ENCODE assay signal across 20 cellular contexts in the genomic region with DNA sequence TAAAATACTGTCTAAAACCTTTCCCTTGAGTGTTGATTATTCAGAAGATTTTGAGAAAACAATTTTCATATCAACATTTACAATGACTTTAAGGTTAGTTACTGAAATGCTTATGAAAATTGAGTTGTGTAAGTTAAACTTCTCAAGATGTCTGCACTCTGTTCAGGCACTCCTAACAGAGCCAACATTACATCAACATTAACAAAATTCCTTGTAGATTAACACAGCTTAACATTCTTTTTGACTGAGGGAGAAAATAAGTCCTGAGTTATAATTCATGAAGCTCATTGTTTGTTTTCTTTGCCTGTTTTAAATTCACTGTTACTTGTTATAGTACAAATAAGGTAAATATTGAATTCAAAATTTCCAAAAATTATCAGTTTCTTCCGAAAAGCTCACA. TPM values are rescaled to one million over a fixed set of nuclear protein-coding genes. Genes with fewer than 3 reads are reported as not detected.
A peak's percentile ranks its signal among the peaks of the same experiment; 100 is the strongest.
DNase-seq lines count a peak whose midpoint lies in the region; ATAC-seq and TF ChIP-seq lines count a peak whose summit lies in the region.
"Had no signal": no experiment of that assay in that cellular context is flagged by ENCODE, and none has a peak within 500 bp of the region (broad histone marks: within the 10 kb centered on the region; RNA-seq: fewer than 3 reads in every experiment).

No MANE protein-coding gene starts in this region.

- H3K36me3 Mint-ChIP-seq in nephron progenitor cell (ENCODE audit: low read depth), result peaks cover 59% of the 10 kb centered on the region

- no CpG with 5 or more reads among the region's 1 CpG for WGBS in IMR-90 (ENCODE audit: extremely low coverage in 2 of 2, insufficient read length in 1 of 2), 2 experiments
- WGBS in mesodermal cell (ENCODE audit: insufficient coverage in 2 of 2), 2 experiments, result no CpG with 5 or more reads among the region's 1 CpG

- H3K9me3 Mint-ChIP-seq in nephron progenitor cell, result peaks cover 34% of the 10 kb centered on the region
- H3K9me3 Mint-ChIP-seq: activated naive CD8-positive, alpha-beta T cell treated with anti-CD3 and anti-CD28 coated beads, Interleukin-2, amount 50 U/mL, for 24 hours; dendritic cell treated with granulocyte-macrophage colony-stimulating factor and Interleukin-4, amounts not matched to agents 40 ng/mL and 50 ng/mL, for 4 days had no signal

- TF ChIP-seq CTCF in AG04450 (IDR thresholded peaks at IDR 0.05; ENCODE audit: low read depth, low read length) (no peak), IMR-90 (conservative IDR thresholded peaks at IDR 0.05; ENCODE audit: low read depth, low read length) (no peak), nephron progenitor cell (IDR thresholded peaks at IDR 0.05) (no peak)

- H2BK5ac ChIP-seq in IMR-90 (ENCODE audit: low read depth, low read length, poor library complexity, severe bottlenecking), result peak overlapping the region; percentile 95

- dilution Hi-C loops in IMR-90 (cut with HindIII; ENCODE audit: low sequenced_read_pairs, unreplicated experiment), result no loop called here

- H3K4me1 Mint-ChIP-seq in nephron progenitor cell, result no peaks in the 10 kb centered on the region

- ATAC-seq in IMR-90 (ENCODE audit: low read depth), result peak; percentile 89
- ATAC-seq: activated naive CD8-positive, alpha-beta T cell treated with anti-CD3 and anti-CD28 coated beads, Interleukin-2, amount 50 U/mL, for 24 hours had no signal

- in situ Hi-C loops in IMR-90 (cut with MboI; ENCODE audit: low sequenced_read_pairs), result no loop called here

- no TSS peak for BruUV-seq in IMR-90 (replicated peaks; lab: Mats Ljungman, UMichigan)

- peaks cover 0 to 9% of the 10 kb centered on the region in 2 experiments; a peak in 1 of 4 replicates for H3K79me1 ChIP-seq in IMR-90 (ENCODE audit: low read depth in 1 of 2, low read length in 2 of 2)

- CTCF ChIA-PET in AG04450 (lab: Charles Lee) (interaction anchor here (0.7 to 0.8 kb wide), 2 partner anchors 36 to 68 kb away, joined by 3 read pairs; no protein-coding TSS in a partner anchor), IMR-90 (lab: Yijun Ruan, JAX) (interaction anchor here (0.6 kb wide), 1 partner anchor 752 kb away, joined by 3 read pairs; no protein-coding TSS in a partner anchor)

- H2AK9ac ChIP-seq in IMR-90 (replicated peaks; ENCODE audit: low read depth, low read length, poor library complexity), result no peak overlapping the region

- H3K27ac Mint-ChIP-seq in nephron progenitor cell, result no peak overlapping the region
- H3K27ac Mint-ChIP-seq: activated naive CD8-positive, alpha-beta T cell treated with anti-CD3 and anti-CD28 coated beads, Interleukin-2, amount 50 U/mL, for 24 hours; activated T-cell treated with anti-CD3 and anti-CD28 coated beads, Interleukin-2, amount 50 U/mL, for 24 hours; dendritic cell treated with granulocyte-macrophage colony-stimulating factor and Interleukin-4, amounts not matched to agents 40 ng/mL and 50 ng/mL, for 4 days had no signal

- H4K8ac ChIP-seq in IMR-90 (ENCODE audit: low read depth in 2 of 2, low read length in 2 of 2), result peak overlapping the region; percentile 57 to 95; a peak in 3 of 4 replicates

- TF ChIP-seq POLR2A in IMR-90 (IDR thresholded peaks at IDR 0.05; ENCODE audit: low read depth, low read length), result no peak

- no peak overlapping the region for H3K4me3 ChIP-seq in AG04450 (ENCODE audit: low read depth, low read length)
- no peak overlapping the region for H3K4me3 ChIP-seq in IMR-90 (ENCODE audit: insufficient read depth, low read depth, low read length)
- H3K4me3 ChIP-seq in mesodermal cell (ENCODE audit: extremely low read depth, insufficient read depth, low read length, poor library complexity, severe bottlenecking), result no peak overlapping the region
- H3K4me3 ChIP-seq: SK-N-MC, thyroid gland had no signal

- no peaks in the 10 kb centered on the region for H4K20me1 ChIP-seq in IMR-90 (ENCODE audit: insufficient read depth, low read length)

- H3K36me3 ChIP-seq in IMR-90 (ENCODE audit: control insufficient read depth, insufficient read depth, low read length) (peaks cover 4% of the 10 kb centered on the region; the same call in 1 of the 2 replicates), mesodermal cell (ENCODE audit: control insufficient read depth, insufficient read depth, low read length) (peaks cover 4% of the 10 kb centered on the region)

- H3K9me3 ChIP-seq in AG04450 (ENCODE audit: control insufficient read depth, insufficient read depth, low read length) (no peaks in the 10 kb centered on the region), IMR-90 (ENCODE audit: control insufficient read depth, insufficient read depth, low read length) (no peaks in the 10 kb centered on the region), mesodermal cell (ENCODE audit: control insufficient read depth, low read length) (no peaks in the 10 kb centered on the region)
- H3K9me3 ChIP-seq: thyroid gland had no signal

- no peak overlapping the region for H3K9ac ChIP-seq in IMR-90 (ENCODE audit: low read depth, low read length)

- H3K27ac ChIP-seq in AG04450 (ENCODE audit: low read depth, low read length), result no peak overlapping the region
- peak overlapping the region; percentile 51 for H3K27ac ChIP-seq in IMR-90 (ENCODE audit: insufficient read depth, low read length)
- peak overlapping the region; percentile 48 for H3K27ac ChIP-seq in epithelial cell of prostate
- H3K27ac ChIP-seq in mesodermal cell (ENCODE audit: low read depth, low read length, severe bottlenecking), result peak overlapping the region; percentile 51
- H3K27ac ChIP-seq: SK-N-MC, thyroid gland had no signal

- H3K27me3 ChIP-seq in AG04450 (ENCODE audit: control insufficient read depth, insufficient read depth, low read length) (no peaks in the 10 kb centered on the region), IMR-90 (ENCODE audit: control insufficient read depth, insufficient read depth, low read length) (no peaks in the 10 kb centered on the region)
- H3K27me3 ChIP-seq: thyroid gland had no signal

- H4K5ac ChIP-seq in IMR-90 (ENCODE audit: low read depth, low read length), result no peak overlapping the region

- H3K56ac ChIP-seq in IMR-90 (ENCODE audit: extremely low read depth, insufficient read depth, low read length), result peak overlapping the region; percentile 81; the same call in 1 of the 2 replicates

- peaks cover 3% of the 10 kb centered on the region for H3K27me3 Mint-ChIP-seq in nephron progenitor cell (ENCODE audit: low read depth, poor library complexity)
- H3K27me3 Mint-ChIP-seq: activated naive CD8-positive, alpha-beta T cell treated with anti-CD3 and anti-CD28 coated beads, Interleukin-2, amount 50 U/mL, for 24 hours; activated T-cell treated with anti-CD3 and anti-CD28 coated beads, Interleukin-2, amount 50 U/mL, for 24 hours; dendritic cell treated with granulocyte-macrophage colony-stimulating factor and Interleukin-4, amounts not matched to agents 40 ng/mL and 50 ng/mL, for 4 days had no signal

- peak; percentile 32 for DNase-seq in AG04450 (ENCODE audit: low read depth, low spot score)
- peak; percentile 79 for DNase-seq in IMR-90
- DNase-seq in epithelial cell of prostate (ENCODE audit: low read depth, low spot score), result no peak
- DNase-seq in NCI-H2107 treated with DMSO at 0.1 percent for 48 hours (lab: John Stamatoyannopoulos, UW; ENCODE audit: unreplicated experiment), result no peak
- DNase-seq in nephron progenitor cell, result no peak
- no peak for DNase-seq in activated effector memory CD4-positive, alpha-beta T cell treated with Interleukin-2 at 50 U/mL for 16 hours
- no peak for DNase-seq in NCI-H345 (lab: John Stamatoyannopoulos, UW)
- DNase-seq: activated naive CD8-positive, alpha-beta T cell treated with anti-CD3 and anti-CD28 coated beads, Interleukin-2, amount 50 U/mL, for 24 hours; activated T-cell treated with anti-CD3 and anti-CD28 coated beads, Interleukin-2, amount 50 U/mL, for 24 hours; MV-4-11; NCI-H2081 treated with DMSO at 0.1 percent for 48 hours; NCI-H526 treated with DMSO at 0.1 percent for 48 hours; stimulated activated CD4-positive, alpha-beta T cell treated with anti-CD3 and anti-CD28 coated beads, Interleukin-4, amount 100 ng/mL, for 1 hour; stimulated activated CD8-positive, alpha-beta memory T cell treated with anti-CD3 and anti-CD28 coated beads, Interleukin-4, amount 100 ng/mL, for 48 hours; thyroid gland had no signal

- peak overlapping the region; percentile 47; the same call in 1 of the 2 replicates for H3K4me2 ChIP-seq in IMR-90 (ENCODE audit: low read depth, low read length)

- H3K4me3 Mint-ChIP-seq in nephron progenitor cell, result no peak overlapping the region
- H3K4me3 Mint-ChIP-seq: activated naive CD8-positive, alpha-beta T cell treated with anti-CD3 and anti-CD28 coated beads, Interleukin-2, amount 50 U/mL, for 24 hours; activated T-cell treated with anti-CD3 and anti-CD28 coated beads, Interleukin-2, amount 50 U/mL, for 24 hours; dendritic cell treated with granulocyte-macrophage colony-stimulating factor and Interleukin-4, amounts not matched to agents 40 ng/mL and 50 ng/mL, for 4 days had no signal

- H3K9me1 ChIP-seq in IMR-90 (ENCODE audit: insufficient read depth, low read length), result peaks cover 6% of the 10 kb centered on the region; the same call in 1 of the 2 replicates

- intact Hi-C loops in IMR-90 (cut with micrococcal nuclease), result no loop called here

- H3K18ac ChIP-seq in IMR-90 (ENCODE audit: low read depth, low read length), result peak overlapping the region; percentile 95; the same call in 1 of the 2 replicates

- H2BK120ac ChIP-seq in IMR-90 (ENCODE audit: low read depth, low read length), result peak overlapping the region; percentile 100

- no peak overlapping the region for H2AK5ac ChIP-seq in IMR-90 (ENCODE audit: low read depth, low read length)

- no peak for TF ChIP-seq RAD21 in IMR-90 (IDR thresholded peaks at IDR 0.05; ENCODE audit: low read length)

- H3K4ac ChIP-seq in IMR-90 (ENCODE audit: low read depth, low read length), result no peak overlapping the region; the same call in 1 of the 2 replicates

- peaks cover 15% of the 10 kb centered on the region for H3K4me1 ChIP-seq in IMR-90 (ENCODE audit: control insufficient read depth, insufficient read depth, low read length)
- peaks cover 10% of the 10 kb centered on the region for H3K4me1 ChIP-seq in mesodermal cell (ENCODE audit: control insufficient read depth, insufficient read depth, low read length, poor library complexity, severe bottlenecking)
- H3K4me1 ChIP-seq: thyroid gland had no signal

- peak overlapping the region; percentile 32; the same call in 1 of the 3 replicates for H2BK15ac ChIP-seq in IMR-90 (ENCODE audit: low read depth, low read length)

- no peak overlapping the region for H4K91ac ChIP-seq in IMR-90 (ENCODE audit: insufficient read depth, low read depth, low read length)

- no peak overlapping the region for H2BK20ac ChIP-seq in IMR-90 (ENCODE audit: low read depth, low read length)

- POLR2A ChIA-PET in AG04450 (lab: Yijun Ruan, JAX), result no interaction called here
- POLR2A ChIA-PET in IMR-90 (lab: Charles Lee; ENCODE audit: unreplicated experiment), result interaction anchor here (0.6 kb wide), 1 partner anchor 1696 kb away, joined by 3 read pairs; no protein-coding TSS in a partner anchor

- no peak overlapping the region for H3K14ac ChIP-seq in IMR-90 (replicated peaks; ENCODE audit: low read depth, low read length)

- H2AFZ ChIP-seq in IMR-90 (replicated peaks; ENCODE audit: low read length, poor library complexity), result no peak overlapping the region

- no peak overlapping the region; the same call in 1 of the 2 replicates for H3K23ac ChIP-seq in IMR-90 (ENCODE audit: low read depth, low read length)

RNA-seq across cellular contexts. Expression of a gene that starts 9.0 kb away (rescaled TPM):
- polyA plus RNA-seq in AG04450 (2011; rRNA removed) (0.10 and 0.20 TPM in 2 replicates), IMR-90 (2012; rRNA removed) (not detected in 2 replicates)
- not detected in 2 replicates for polyA minus RNA-seq in AG04450 (2011; rRNA and poly(A)+ RNA removed)
- total RNA-seq in IMR-90 (2012; rRNA removed), result 0.18 TPM in 1 of 2 replicates, not detected in the other
- polyA plus RNA-seq in IMR-90 (2012; cell fraction: cytosol; rRNA removed), result not detected in 2 replicates
- 0.15 TPM in 1 of 2 replicates, not detected in the other for polyA plus RNA-seq in IMR-90 (2012; cell fraction: nucleus; rRNA removed; ENCODE audit: low replicate concordance)
- not detected for polyA plus RNA-seq in mesodermal cell (2013, experiment 1 of 2)
- polyA plus RNA-seq in mesodermal cell (2013, experiment 2 of 2), result not detected
- total RNA-seq: A673, frontal cortex had no signal

RNA-seq across cellular contexts. Expression of a gene that starts 53.5 kb away (rescaled TPM):
- polyA plus RNA-seq in AG04450 (2011; rRNA removed) (21.9 and 23.3 TPM in 2 replicates), IMR-90 (2012; rRNA removed) (12.8 and 16.0 TPM in 2 replicates)
- polyA minus RNA-seq in AG04450 (2011; rRNA and poly(A)+ RNA removed), result 16.0 and 19.4 TPM in 2 replicates
- 18.8 and 27.8 TPM in 2 replicates for total RNA-seq in IMR-90 (2012; rRNA removed)
- polyA plus RNA-seq in IMR-90 (2012; cell fraction: cytosol; rRNA removed), result 2.4 and 3.2 TPM in 2 replicates
- polyA plus RNA-seq in IMR-90 (2012; cell fraction: nucleus; rRNA removed; ENCODE audit: low replicate concordance), result 55.6 and 142 TPM in 2 replicates
- polyA plus RNA-seq in mesodermal cell (2013, experiment 1 of 2), result 29.4 TPM
- 27.0 TPM for polyA plus RNA-seq in mesodermal cell (2013, experiment 2 of 2)

RNA-seq across cellular contexts. Expression of a gene that starts 54.0 kb away (rescaled TPM):
- polyA plus RNA-seq in AG04450 (2011; rRNA removed) (39.0 and 54.0 TPM in 2 replicates), IMR-90 (2012; rRNA removed) (30.4 and 43.1 TPM in 2 replicates)
- 17.7 and 35.4 TPM in 2 replicates for polyA minus RNA-seq in AG04450 (2011; rRNA and poly(A)+ RNA removed)
- 20.3 and 38.6 TPM in 2 replicates for total RNA-seq in IMR-90 (2012; rRNA removed)
- polyA plus RNA-seq in IMR-90 (2012; cell fraction: cytosol; rRNA removed), result 43.2 and 60.2 TPM in 2 replicates
- polyA plus RNA-seq in IMR-90 (2012; cell fraction: nucleus; rRNA removed; ENCODE audit: low replicate concordance), result 37.7 and 52.9 TPM in 2 replicates
- 48.1 TPM for polyA plus RNA-seq in mesodermal cell (2013, experiment 1 of 2)
- 40.7 TPM for polyA plus RNA-seq in mesodermal cell (2013, experiment 2 of 2)

Comparison
In these comparisons a context has a peak if more than half of its experiments do, and no peak if none do; other contexts are left out.
1. DNase-seq: peak in AG04450 (single experiment) and IMR-90 (single experiment); none in epithelial cell of prostate (single experiment), NCI-H2107 treated with DMSO at 0.1 percent for 48 hours (single experiment), nephron progenitor cell (single experiment), activated effector memory CD4-positive, alpha-beta T cell treated with Interleukin-2 at 50 U/mL for 16 hours (single experiment) and NCI-H345 (single experiment).